Comparison of ENCODE assay signal across 10 cellular contexts in genomic region chr2:73821227-73821626, GRCh38. TPM values are rescaled to one million over a fixed set of nuclear protein-coding genes. Genes with fewer than 3 reads are reported as not detected.
A peak's percentile ranks its signal among the peaks of the same experiment; 100 is the strongest.
DNase-seq lines count a peak whose midpoint lies in the region; ATAC-seq and TF ChIP-seq lines count a peak whose summit lies in the region.
"Had no signal": no experiment of that assay in that cellular context is flagged by ENCODE, and none has a peak within 500 bp of the region (broad histone marks: within the 10 kb centered on the region; RNA-seq: fewer than 3 reads in every experiment).

No MANE protein-coding gene starts in this region.

- no peak overlapping the region for H3K9ac ChIP-seq in mesendoderm (ENCODE audit: low read length)

- H2BK120ac ChIP-seq in mesendoderm (ENCODE audit: low read depth, low read length): no peak overlapping the region

- H3K4me1 Mint-ChIP-seq in activated naive CD4-positive, alpha-beta T cell treated with anti-CD3 and anti-CD28 coated beads, Interleukin-2, amount 50 U/mL, for 24 hours: peaks cover 23% of the 10 kb centered on the region
- peaks cover 28% of the 10 kb centered on the region for H3K4me1 Mint-ChIP-seq in stimulated activated naive CD8-positive, alpha-beta T cell treated with anti-CD3 and anti-CD28 coated beads, Interleukin-15, Interleukin-2, amounts not matched to agents 100 ng/mL and 50 ng/mL, for 24 hours (ENCODE audit: low read depth)

- no peak overlapping the region for H3K4ac ChIP-seq in mesendoderm (ENCODE audit: low read depth, low read length)

- no peak overlapping the region for H2BK5ac ChIP-seq in mesendoderm (ENCODE audit: low read length)

- ATAC-seq in GM21737 (IDR thresholded peaks at IDR 0.05; ENCODE audit: unreplicated experiment) (peak; percentile 55), HG03457 (IDR thresholded peaks at IDR 0.05; ENCODE audit: unreplicated experiment) (peak; percentile 45)
- ATAC-seq: HepG2 had no signal

- no peak overlapping the region for H3K27ac ChIP-seq in mesendoderm (ENCODE audit: low read depth, low read length)
- H3K27ac ChIP-seq in adrenal gland: no peak overlapping the region

- no peak overlapping the region for H3K4me3 Mint-ChIP-seq in activated naive CD4-positive, alpha-beta T cell treated with anti-CD3 and anti-CD28 coated beads, Interleukin-2, amount 50 U/mL, for 24 hours
- no peak overlapping the region for H3K4me3 Mint-ChIP-seq in stimulated activated naive CD8-positive, alpha-beta T cell treated with anti-CD3 and anti-CD28 coated beads, Interleukin-15, Interleukin-2, amounts not matched to agents 100 ng/mL and 50 ng/mL, for 24 hours

- no peak overlapping the region for H2BK15ac ChIP-seq in mesendoderm (replicated peaks; ENCODE audit: low read depth)

- no CpG with 5 or more reads among the region's 2 CpGs for WGBS in mesendoderm (ENCODE audit: extremely low coverage, insufficient coverage, low lambda C conversion rate)
- 4 to 30% (median 13%) methylated on average over 2 of the region's 2 CpGs for WGBS in adrenal gland, 4 donors

- H3K79me1 ChIP-seq in mesendoderm (ENCODE audit: low read length): no peaks in the 10 kb centered on the region

- no peak overlapping the region for H3K4me3 ChIP-seq in mesendoderm (ENCODE audit: low read length)
- H3K4me3 ChIP-seq in adrenal gland: no peak overlapping the region

- no peak overlapping the region for H2AK5ac ChIP-seq in mesendoderm (ENCODE audit: low read length)

- H3K9me3 ChIP-seq in adrenal gland (replicated peaks in 1 of 3): no peaks in the 10 kb centered on the region
- H3K9me3 ChIP-seq: BE2C had no signal

- no peaks in the 10 kb centered on the region for H3K27me3 Mint-ChIP-seq in activated naive CD4-positive, alpha-beta T cell treated with anti-CD3 and anti-CD28 coated beads, Interleukin-2, amount 50 U/mL, for 24 hours
- H3K27me3 Mint-ChIP-seq in stimulated activated naive CD8-positive, alpha-beta T cell treated with anti-CD3 and anti-CD28 coated beads, Interleukin-15, Interleukin-2, amounts not matched to agents 100 ng/mL and 50 ng/mL, for 24 hours: peaks cover 8% of the 10 kb centered on the region

- no peak overlapping the region for H3K56ac ChIP-seq in mesendoderm (ENCODE audit: low read length)

- H4K8ac ChIP-seq in mesendoderm (ENCODE audit: low read depth, low read length): no peak overlapping the region

- no peak overlapping the region for H3K23ac ChIP-seq in mesendoderm (ENCODE audit: low read length)

- no peak for TF ChIP-seq CTCF in adrenal gland (IDR thresholded peaks at IDR 0.05)

- no peak overlapping the region for H3K4me2 ChIP-seq in mesendoderm (ENCODE audit: low read length)

- no peak overlapping the region for H4K5ac ChIP-seq in mesendoderm (ENCODE audit: low read length)

- TF ChIP-seq POLR2A in adrenal gland (IDR thresholded peaks at IDR 0.05): no peak

- H3K36me3 ChIP-seq in mesendoderm (ENCODE audit: control insufficient read depth, insufficient read depth, low read length) (no peaks in the 10 kb centered on the region), adrenal gland (replicated peaks in 1 of 2) (no peaks in the 10 kb centered on the region)
- H3K36me3 ChIP-seq: BE2C had no signal

- no peaks in the 10 kb centered on the region for H3K27me3 ChIP-seq in mesendoderm (ENCODE audit: insufficient read depth, low read length, poor library complexity)
- H3K27me3 ChIP-seq in adrenal gland: no peaks in the 10 kb centered on the region
- H3K27me3 ChIP-seq: BE2C had no signal

- no peaks in the 10 kb centered on the region for H3K36me3 Mint-ChIP-seq in activated naive CD4-positive, alpha-beta T cell treated with anti-CD3 and anti-CD28 coated beads, Interleukin-2, amount 50 U/mL, for 24 hours
- no peaks in the 10 kb centered on the region for H3K36me3 Mint-ChIP-seq in stimulated activated naive CD8-positive, alpha-beta T cell treated with anti-CD3 and anti-CD28 coated beads, Interleukin-15, Interleukin-2, amounts not matched to agents 100 ng/mL and 50 ng/mL, for 24 hours (ENCODE audit: low read depth)

- H3K18ac ChIP-seq in mesendoderm (ENCODE audit: low read length): no peak overlapping the region

- peak overlapping the region; percentile 79 for H3K27ac Mint-ChIP-seq in activated naive CD4-positive, alpha-beta T cell treated with anti-CD3 and anti-CD28 coated beads, Interleukin-2, amount 50 U/mL, for 24 hours
- H3K27ac Mint-ChIP-seq in stimulated activated naive CD8-positive, alpha-beta T cell treated with anti-CD3 and anti-CD28 coated beads, Interleukin-15, Interleukin-2, amounts not matched to agents 100 ng/mL and 50 ng/mL, for 24 hours: peak overlapping the region; percentile 32

- no peaks in the 10 kb centered on the region for H3K4me1 ChIP-seq in mesendoderm (ENCODE audit: control insufficient read depth, low read depth, low read length)
- H3K4me1 ChIP-seq in adrenal gland (replicated peaks in 1 of 2): no peaks in the 10 kb centered on the region
- H3K4me1 ChIP-seq: BE2C had no signal

- no peaks in the 10 kb centered on the region for H3K79me2 ChIP-seq in mesendoderm (ENCODE audit: control insufficient read depth, insufficient read depth, low read length)

- intact Hi-C loops in adrenal gland (cut with DNase I): loop anchor here in 1 of 2 donors (10.0 kb wide), 1 partner anchor 324 kb away; the partner anchor contains the start of gene BOLA3

- no peaks in the 10 kb centered on the region for H3K9me3 Mint-ChIP-seq in activated naive CD4-positive, alpha-beta T cell treated with anti-CD3 and anti-CD28 coated beads, Interleukin-2, amount 50 U/mL, for 24 hours
- no peaks in the 10 kb centered on the region for H3K9me3 Mint-ChIP-seq in stimulated activated naive CD8-positive, alpha-beta T cell treated with anti-CD3 and anti-CD28 coated beads, Interleukin-15, Interleukin-2, amounts not matched to agents 100 ng/mL and 50 ng/mL, for 24 hours

- no peak for DNase-seq in activated naive CD4-positive, alpha-beta T cell treated with anti-CD3 and anti-CD28 coated beads, Interleukin-2, amount 50 U/mL, for 16 hours
- DNase-seq in COLO668 (lab: John Stamatoyannopoulos, UW; ENCODE audit: unreplicated experiment): no peak
- no peak for DNase-seq in mesendoderm
- DNase-seq in adrenal gland: no peak
- DNase-seq: BE2C had no signal

RNA-seq across cellular contexts. Expression of gene STAMBP, which starts 7.5 kb away (rescaled TPM):
- polyA plus RNA-seq in mesendoderm (2013, experiment 1 of 2): 60.1 TPM
- polyA plus RNA-seq in mesendoderm (2013, experiment 2 of 2): 62.7 TPM
- total RNA-seq in adrenal gland: 10 to 100 TPM; 15.7 to 36.0 (median 27.4) TPM
- 10 to 100 TPM; 18.4 to 44.8 (median 24.1) TPM for polyA plus RNA-seq in adrenal gland

RNA-seq across cellular contexts. Expression of gene C2orf78, which starts 37.2 kb away (rescaled TPM):
- 0.18 TPM for polyA plus RNA-seq in mesendoderm (2013, experiment 1 of 2)
- polyA plus RNA-seq in mesendoderm (2013, experiment 2 of 2): 0.11 TPM
- total RNA-seq in adrenal gland: not detected
- polyA plus RNA-seq in adrenal gland: under 1 TPM in 1 of 3 donors, not detected in 2; 0.08 TPM
- total RNA-seq: HepG2 had no signal
- polyA plus RNA-seq: HepG2 had no signal

RNA-seq across cellular contexts. Expression of gene DUSP11, which starts 41.3 kb away (rescaled TPM):
- 29.4 TPM for polyA plus RNA-seq in mesendoderm (2013, experiment 1 of 2)
- polyA plus RNA-seq in mesendoderm (2013, experiment 2 of 2): 33.2 TPM
- 10 to 100 TPM; 12.1 to 31.8 (median 16.8) TPM for total RNA-seq in adrenal gland
- polyA plus RNA-seq in adrenal gland: 10 to 100 TPM; 11.3 to 26.3 (median 13.7) TPM
